ENCODE assay signal across 2 cellular contexts in the genomic region with DNA sequence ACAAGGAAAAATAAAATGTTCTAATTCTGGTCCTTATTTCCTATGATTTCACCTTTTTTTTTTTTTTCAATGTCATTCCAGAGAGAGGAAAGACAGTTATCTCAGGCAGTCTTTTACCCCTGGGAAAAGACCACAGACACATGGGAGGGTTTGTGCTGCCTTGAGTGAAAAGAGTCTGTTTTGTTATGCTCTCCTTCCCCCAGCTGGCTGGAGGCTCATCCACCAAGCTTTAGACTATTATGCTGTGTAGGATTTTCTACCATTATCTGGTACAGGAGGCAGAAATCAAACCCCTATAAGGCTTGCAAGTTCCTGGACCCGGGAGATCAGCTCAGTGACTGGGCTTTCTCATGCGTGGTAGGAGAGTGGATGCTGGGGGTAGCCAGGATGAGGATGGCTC.
TF ChIP-seq lines count a peak whose summit lies in the region.

No MANE protein-coding gene starts in this region.

TF ChIP-seq in IMR-90, 13 proteins besides CTCF, POLR2A, EP300 and RAD21:
- no peak for TF ChIP-seq RFX5 (IDR thresholded peaks at IDR 0.05; ENCODE audit: low read depth, low read length)
- TF ChIP-seq CEBPB (IDR thresholded peaks at IDR 0.05; ENCODE audit: low read depth, low read length), result no peak
- TF ChIP-seq SMC3 (IDR thresholded peaks at IDR 0.05; ENCODE audit: low read depth, low read length), result no peak
- TF ChIP-seq NFE2L2 (IDR thresholded peaks at IDR 0.05; ENCODE audit: low read depth, low read length), result no peak
- no peak for TF ChIP-seq MAFK (IDR thresholded peaks at IDR 0.05; ENCODE audit: low read depth, low read length)
- TF ChIP-seq, protein P1, sequence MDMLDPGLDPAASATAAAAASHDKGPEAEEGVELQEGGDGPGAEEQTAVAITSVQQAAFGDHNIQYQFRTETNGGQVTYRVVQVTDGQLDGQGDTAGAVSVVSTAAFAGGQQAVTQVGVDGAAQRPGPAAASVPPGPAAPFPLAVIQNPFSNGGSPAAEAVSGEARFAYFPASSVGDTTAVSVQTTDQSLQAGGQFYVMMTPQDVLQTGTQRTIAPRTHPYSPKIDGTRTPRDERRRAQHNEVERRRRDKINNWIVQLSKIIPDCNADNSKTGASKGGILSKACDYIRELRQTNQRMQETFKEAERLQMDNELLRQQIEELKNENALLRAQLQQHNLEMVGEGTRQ (IDR thresholded peaks at IDR 0.05; ENCODE audit: low read depth, low read length), result no peak
- TF ChIP-seq CHD1 (IDR thresholded peaks at IDR 0.05; ENCODE audit: low read depth, low read length), result no peak
- TF ChIP-seq, protein P2, sequence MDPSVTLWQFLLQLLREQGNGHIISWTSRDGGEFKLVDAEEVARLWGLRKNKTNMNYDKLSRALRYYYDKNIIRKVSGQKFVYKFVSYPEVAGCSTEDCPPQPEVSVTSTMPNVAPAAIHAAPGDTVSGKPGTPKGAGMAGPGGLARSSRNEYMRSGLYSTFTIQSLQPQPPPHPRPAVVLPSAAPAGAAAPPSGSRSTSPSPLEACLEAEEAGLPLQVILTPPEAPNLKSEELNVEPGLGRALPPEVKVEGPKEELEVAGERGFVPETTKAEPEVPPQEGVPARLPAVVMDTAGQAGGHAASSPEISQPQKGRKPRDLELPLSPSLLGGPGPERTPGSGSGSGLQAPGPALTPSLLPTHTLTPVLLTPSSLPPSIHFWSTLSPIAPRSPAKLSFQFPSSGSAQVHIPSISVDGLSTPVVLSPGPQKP (IDR thresholded peaks at IDR 0.05; ENCODE audit: borderline replicate concordance, low read depth, low read length), result no peak
- no peak for TF ChIP-seq FOS (IDR thresholded peaks at IDR 0.05; ENCODE audit: low read depth, low read length)
- TF ChIP-seq RCOR1 (IDR thresholded peaks at IDR 0.05; ENCODE audit: insufficient replicate concordance, low read length), result no peak
- no peak for TF ChIP-seq BHLHE40 (IDR thresholded peaks at IDR 0.05; ENCODE audit: low read depth, low read length)
- no peak for TF ChIP-seq MAZ (IDR thresholded peaks at IDR 0.05; ENCODE audit: borderline replicate concordance, low read depth, low read length)
- TF ChIP-seq MXI1 (IDR thresholded peaks at IDR 0.05; ENCODE audit: borderline replicate concordance, low read depth, low read length), result no peak
TF ChIP-seq in IMR-90: peak in this region for 0.

TF ChIP-seq in endothelial cell of umbilical vein, 7 proteins besides CTCF, POLR2A, EP300 and RAD21:
- TF ChIP-seq, protein P3, sequence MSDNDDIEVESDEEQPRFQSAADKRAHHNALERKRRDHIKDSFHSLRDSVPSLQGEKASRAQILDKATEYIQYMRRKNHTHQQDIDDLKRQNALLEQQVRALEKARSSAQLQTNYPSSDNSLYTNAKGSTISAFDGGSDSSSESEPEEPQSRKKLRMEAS (IDR thresholded peaks at IDR 0.05; ENCODE audit: insufficient read depth, insufficient read length), result no peak
